ENCODE assay signal across 2 cellular contexts in the genomic region with DNA sequence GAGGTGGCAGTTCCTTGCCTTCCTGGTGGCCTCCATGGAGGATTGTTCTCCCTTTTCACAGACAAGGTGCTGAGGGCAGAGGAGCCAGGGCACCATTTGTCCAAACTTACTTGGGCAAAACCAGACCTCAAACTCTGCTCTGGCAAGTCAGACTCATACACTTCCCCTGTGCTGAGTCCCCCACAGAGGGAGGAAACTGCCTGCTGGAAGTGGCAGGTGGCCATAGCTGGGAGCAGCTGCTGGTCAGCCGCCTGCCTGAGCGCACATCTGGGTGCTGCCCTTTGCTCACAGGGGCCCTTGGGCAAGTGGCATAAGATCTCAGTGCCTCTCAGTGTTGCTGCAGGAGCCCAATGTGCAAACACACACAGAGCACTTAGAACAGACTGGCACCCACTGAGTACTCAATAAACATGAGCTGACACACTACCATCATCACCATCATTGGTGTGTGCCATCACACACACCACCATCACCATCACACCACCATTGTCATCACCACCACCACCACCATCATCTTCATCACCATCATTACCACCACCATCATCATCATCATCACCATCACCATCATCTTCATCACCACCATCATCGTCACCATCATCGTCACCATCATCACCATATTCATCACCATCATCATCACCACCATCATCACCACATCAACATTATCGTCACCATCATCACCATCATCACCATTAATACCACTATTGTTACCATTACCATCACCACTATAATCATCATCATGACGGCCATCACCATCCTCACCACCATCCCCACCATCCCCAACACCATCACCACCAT.
A peak's percentile ranks its signal among the peaks of the same experiment; 100 is the strongest.
TF ChIP-seq lines count a peak whose summit lies in the region.

No MANE protein-coding gene starts in this region.

TF ChIP-seq in HEK293T, 16 proteins besides CTCF, POLR2A, EP300 and RAD21 (continued from another document):
- TF ChIP-seq, protein P1, sequence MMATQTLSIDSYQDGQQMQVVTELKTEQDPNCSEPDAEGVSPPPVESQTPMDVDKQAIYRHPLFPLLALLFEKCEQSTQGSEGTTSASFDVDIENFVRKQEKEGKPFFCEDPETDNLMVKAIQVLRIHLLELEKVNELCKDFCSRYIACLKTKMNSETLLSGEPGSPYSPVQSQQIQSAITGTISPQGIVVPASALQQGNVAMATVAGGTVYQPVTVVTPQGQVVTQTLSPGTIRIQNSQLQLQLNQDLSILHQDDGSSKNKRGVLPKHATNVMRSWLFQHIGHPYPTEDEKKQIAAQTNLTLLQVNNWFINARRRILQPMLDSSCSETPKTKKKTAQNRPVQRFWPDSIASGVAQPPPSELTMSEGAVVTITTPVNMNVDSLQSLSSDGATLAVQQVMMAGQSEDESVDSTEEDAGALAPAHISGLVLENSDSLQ (IDR thresholded peaks at IDR 0.05) = no peak

TF ChIP-seq in K562, 482 proteins besides CTCF, POLR2A, EP300 and RAD21 (continued from another document):
- no peak for TF ChIP-seq RBBP5 (IDR thresholded peaks at IDR 0.05; ENCODE audit: borderline replicate concordance, insufficient read depth, low read length, poor library complexity, severe bottlenecking)
- no peak for TF ChIP-seq CXXC5 (CRISPR knock-in tag; IDR thresholded peaks at IDR 0.05)
- TF ChIP-seq, protein P2, sequence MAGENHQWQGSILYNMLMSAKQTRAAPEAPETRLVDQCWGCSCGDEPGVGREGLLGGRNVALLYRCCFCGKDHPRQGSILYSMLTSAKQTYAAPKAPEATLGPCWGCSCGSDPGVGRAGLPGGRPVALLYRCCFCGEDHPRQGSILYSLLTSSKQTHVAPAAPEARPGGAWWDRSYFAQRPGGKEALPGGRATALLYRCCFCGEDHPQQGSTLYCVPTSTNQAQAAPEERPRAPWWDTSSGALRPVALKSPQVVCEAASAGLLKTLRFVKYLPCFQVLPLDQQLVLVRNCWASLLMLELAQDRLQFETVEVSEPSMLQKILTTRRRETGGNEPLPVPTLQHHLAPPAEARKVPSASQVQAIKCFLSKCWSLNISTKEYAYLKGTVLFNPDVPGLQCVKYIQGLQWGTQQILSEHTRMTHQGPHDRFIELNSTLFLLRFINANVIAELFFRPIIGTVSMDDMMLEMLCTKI (IDR thresholded peaks at IDR 0.05; ENCODE audit: partially characterized antibody) = no peak
- 0 out of 2 replicates have a peak, but pooled peaks have one; percentile 39 for TF ChIP-seq PHB2 (IDR thresholded peaks at IDR 0.05; ENCODE audit: low read depth)
- TF ChIP-seq SP1 (CRISPR knock-in tag; IDR thresholded peaks at IDR 0.05) = no peak
- 0 out of 2 replicates have a peak, but pooled peaks have one; percentile 41 for TF ChIP-seq YBX1 (IDR thresholded peaks at IDR 0.05)
- TF ChIP-seq ATF1 (CRISPR knock-in tag; IDR thresholded peaks at IDR 0.05) = no peak
- TF ChIP-seq ATF1 (tag; IDR thresholded peaks at IDR 0.05) = peak; percentile 43; the same call in 1 of the 2 replicates
- peak; percentile 23 for TF ChIP-seq POLR2B (IDR thresholded peaks at IDR 0.05; ENCODE audit: low read depth, partially characterized antibody)
- peak; percentile 78 to 87 for TF ChIP-seq KDM1A (IDR thresholded peaks at IDR 0.05)
- no peak for TF ChIP-seq MBD1 (CRISPR knock-in tag; IDR thresholded peaks at IDR 0.05)
- peak in 1 of 2 experiments; percentile 80; a peak in 2 of 4 replicates for TF ChIP-seq HDAC1 (IDR thresholded peaks at IDR 0.05)
- TF ChIP-seq GATAD2A (IDR thresholded peaks at IDR 0.05) = 0 out of 2 replicates have a peak, but pooled peaks have one; percentile 13
- TF ChIP-seq HLTF (IDR thresholded peaks at IDR 0.05) = peak; percentile 40; the same call in 1 of the 2 replicates
- no peak for TF ChIP-seq TOE1 (IDR thresholded peaks at IDR 0.05; ENCODE audit: borderline replicate concordance)
- TF ChIP-seq TOE1 (CRISPR knock-in tag; IDR thresholded peaks at IDR 0.05; ENCODE audit: borderline replicate concordance, low read depth) = no peak
- 0 out of 2 replicates have a peak, but pooled peaks have one; percentile 21 for TF ChIP-seq HDAC2 (IDR thresholded peaks at IDR 0.05)
- peak; percentile 26; the same call in 1 of the 2 replicates for TF ChIP-seq SUPT5H (IDR thresholded peaks at IDR 0.05)
- TF ChIP-seq, protein P3, sequence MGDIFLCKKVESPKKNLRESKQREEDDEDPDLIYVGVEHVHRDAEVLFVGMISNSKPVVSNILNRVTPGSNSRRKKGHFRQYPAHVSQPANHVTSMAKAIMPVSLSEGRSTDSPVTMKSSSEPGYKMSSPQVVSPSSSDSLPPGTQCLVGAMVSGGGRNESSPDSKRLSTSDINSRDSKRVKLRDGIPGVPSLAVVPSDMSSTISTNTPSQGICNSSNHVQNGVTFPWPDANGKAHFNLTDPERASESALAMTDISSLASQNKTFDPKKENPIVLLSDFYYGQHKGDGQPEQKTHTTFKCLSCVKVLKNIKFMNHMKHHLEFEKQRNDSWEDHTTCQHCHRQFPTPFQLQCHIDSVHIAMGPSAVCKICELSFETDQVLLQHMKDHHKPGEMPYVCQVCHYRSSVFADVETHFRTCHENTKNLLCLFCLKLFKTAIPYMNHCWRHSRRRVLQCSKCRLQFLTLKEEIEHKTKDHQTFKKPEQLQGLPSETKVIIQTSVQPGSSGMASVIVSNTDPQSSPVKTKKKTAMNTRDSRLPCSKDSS (IDR thresholded peaks at IDR 0.05; ENCODE audit: low read depth, partially characterized antibody) = peak; percentile 31
- TF ChIP-seq ARID1B (IDR thresholded peaks at IDR 0.05) = 0 out of 2 replicates have a peak, but pooled peaks have one; percentile 13
- 0 out of 2 replicates have a peak, but pooled peaks have one; percentile 21 for TF ChIP-seq HBP1 (CRISPR knock-in tag; IDR thresholded peaks at IDR 0.05)
- 0 out of 2 replicates have a peak, but pooled peaks have one; percentile 43 for TF ChIP-seq HDGF (IDR thresholded peaks at IDR 0.05)
